Comparison of ENCODE assay signal across 7 cellular contexts in the genomic region with DNA sequence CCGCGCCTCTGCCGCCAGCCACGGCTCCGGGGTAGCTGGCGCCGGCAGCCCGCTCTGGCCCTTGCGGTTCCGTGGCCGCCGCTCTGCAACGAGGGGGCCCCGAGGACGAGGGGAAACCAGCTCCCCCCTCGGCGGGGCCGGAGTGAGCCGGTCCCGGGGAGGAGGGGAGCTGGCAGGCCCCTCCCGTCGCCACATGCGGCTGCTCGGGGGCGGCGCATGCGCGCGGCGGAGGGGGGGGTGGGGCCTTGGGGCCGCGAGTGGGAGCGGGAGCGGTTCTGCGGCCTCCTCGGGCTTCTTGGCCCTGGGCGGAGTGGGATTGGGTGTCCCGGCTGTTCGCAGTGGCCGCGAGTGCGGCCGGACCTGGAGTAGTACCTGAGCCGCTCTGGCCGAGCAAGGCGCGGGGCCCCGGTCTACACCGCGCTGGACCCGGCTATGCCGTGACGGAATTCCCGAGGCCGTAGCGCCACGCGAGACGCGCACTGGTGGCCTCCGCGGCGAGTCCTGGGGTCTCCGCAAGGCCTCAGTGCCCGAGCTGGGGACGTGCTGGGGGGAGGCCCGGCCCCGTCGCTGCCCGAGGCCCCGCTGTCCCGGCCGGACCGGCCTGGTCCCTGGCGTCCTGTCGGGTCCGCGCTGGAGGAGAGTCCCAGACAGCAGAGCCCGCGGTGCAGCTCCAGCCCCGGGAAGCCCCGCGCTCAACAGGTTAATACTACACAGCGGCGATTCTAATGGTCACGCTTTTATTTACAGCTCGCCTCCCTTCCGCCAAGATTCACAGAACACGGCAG. TPM values are rescaled to one million over a fixed set of nuclear protein-coding genes. Genes with fewer than 3 reads are reported as not detected.
A peak's percentile ranks its signal among the peaks of the same experiment; 100 is the strongest.
DNase-seq lines count a peak whose midpoint lies in the region; FAIRE-seq and TF ChIP-seq lines count a peak whose summit lies in the region.

No MANE protein-coding gene starts in this region.

- peak; percentile 77 for FAIRE-seq in GM12892 (lab: Jason Lieb, UNC)

- H3K36me3 Mint-ChIP-seq in HFFc6 (ENCODE audit: low read depth), result peaks cover 4% of the 10 kb centered on the region; the same call in 1 of the 2 replicates

- H3K4me3 ChIP-seq in astrocyte of the cerebellum (ENCODE audit: low read depth, low read length) (peak overlapping the region; percentile 77), retinal pigment epithelial cell (ENCODE audit: low read length) (peak overlapping the region; percentile 78)

- H3K9me3 Mint-ChIP-seq in HFFc6, result no peaks in the 10 kb centered on the region

- in situ Hi-C loops in astrocyte of the cerebellum (cut with HindIII; ENCODE audit: low sequenced_read_pairs), result no loop called here

- TF ChIP-seq POLR2A in GM12892 (IDR thresholded peaks at IDR 0.05; ENCODE audit: low read depth, low read length), result peak; percentile 75

- DNase-seq in GM12892 (ENCODE audit: insufficient read length), result peak; percentile 84
- DNase-seq in HFFc6, result peak; percentile 46
- peak; percentile 39 for DNase-seq in NCI-H1048 (lab: John Stamatoyannopoulos, UW)
- peak; percentile 79 for DNase-seq in T-helper 9 cell
- DNase-seq in astrocyte of the cerebellum (ENCODE audit: low read depth), result peak; percentile 15
- peak; percentile 53 to 84 for DNase-seq in hippocampal formation (lab: John Stamatoyannopoulos, UW)
- DNase-seq in retinal pigment epithelial cell (ENCODE audit: low read depth), result no peak

- peak overlapping the region; percentile 96 for H3K4me3 Mint-ChIP-seq in HFFc6

- TF ChIP-seq CTCF in HFFc6 (IDR thresholded peaks at IDR 0.05) (no peak), astrocyte of the cerebellum (IDR thresholded peaks at IDR 0.05; ENCODE audit: low read depth, low read length, missing control alignments) (no peak), retinal pigment epithelial cell (conservative IDR thresholded peaks at IDR 0.05; ENCODE audit: low read depth, low read length) (no peak)

- peaks cover 11% of the 10 kb centered on the region for H3K4me1 Mint-ChIP-seq in HFFc6 (ENCODE audit: low read depth)

- H3K27ac Mint-ChIP-seq in HFFc6, result peak overlapping the region; percentile 88

- H3K27me3 Mint-ChIP-seq in HFFc6 (ENCODE audit: insufficient read depth), result no peaks in the 10 kb centered on the region

RNA-seq across cellular contexts. Expression of a gene that starts 0.5 kb away (rescaled TPM):
- 15.8 TPM for polyA plus RNA-seq in GM12892 (2012; ENCODE audit: missing spikeins)
- 1 to 10 TPM; 5.2 to 9.3 (median 7.4) TPM for total RNA-seq in HFFc6 (2021; fragmentation: NEBNext Ultra II Directional; extraction: Animal tissue kit (Norgen Biotek cat#: 25700))
